ENCODE assay signal across 8 cellular contexts in the genomic region with DNA sequence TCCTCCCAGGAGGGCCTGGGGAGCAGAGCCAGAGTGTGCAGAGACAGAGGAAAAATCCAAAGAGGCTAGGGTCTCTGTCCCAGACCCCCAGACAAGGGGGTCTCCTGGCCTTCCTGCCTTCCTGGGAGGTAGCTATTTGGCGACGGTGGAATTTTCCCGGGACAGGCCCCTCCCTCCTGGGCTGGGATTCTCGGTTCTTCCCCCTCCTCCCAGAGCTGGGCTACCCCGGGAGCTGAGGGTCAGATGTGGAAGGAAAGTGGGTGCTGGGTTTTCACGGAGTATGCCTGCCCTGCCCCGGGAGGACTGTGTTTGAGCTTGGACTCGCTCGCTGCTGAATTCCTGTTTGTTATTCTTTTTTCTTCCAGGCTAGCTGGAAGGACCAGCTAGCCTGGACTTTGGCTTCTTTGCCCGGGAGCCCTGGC. TPM values are rescaled to one million over a fixed set of nuclear protein-coding genes. Genes with fewer than 3 reads are reported as not detected.
DNase-seq lines count a peak whose midpoint lies in the region; ATAC-seq, FAIRE-seq and TF ChIP-seq lines count a peak whose summit lies in the region.

No MANE protein-coding gene starts in this region.

- TF ChIP-seq CTCF in RWPE1 (conservative IDR thresholded peaks at IDR 0.05; ENCODE audit: low read depth) (no peak), endodermal cell (conservative IDR thresholded peaks at IDR 0.05) (no peak), mesothelial cell of epicardium (IDR thresholded peaks at IDR 0.05; ENCODE audit: unreplicated experiment) (no peak)

- POLR2A ChIA-PET in RWPE1 (lab: Yijun Ruan, JAX; ENCODE audit: low non-redundant PET), result interaction anchor here (0.6 kb wide), 1 partner anchor 138 kb away, joined by 3 read pairs; no protein-coding TSS in a partner anchor

- WGBS in endodermal cell (ENCODE audit: insufficient coverage in 1 of 2, insufficient read length in 1 of 2), 2 experiments, result 0 to 3% methylated on average over 3 to 9 of the region's 10 CpGs

- DNase-seq in Ammon's horn (ENCODE audit: low spot score) (peak; percentile 43), RWPE1 (ENCODE audit: low spot score) (peak; percentile 81), endodermal cell (peak; percentile 79), mesothelial cell of epicardium (ENCODE audit: low spot score in 2 of 2, unreplicated experiment in 2 of 2) (peak in 1 of 2 experiments; percentile 51), urothelium cell line (ENCODE audit: low spot score) (peak; percentile 73), SKM-1 treated with dmso at 0.1 percent for 144 hours (lab: John Stamatoyannopoulos, UW; ENCODE audit: unreplicated experiment) (no peak), ureter (ENCODE audit: low spot score) (no peak)

- no peaks in the 10 kb centered on the region for H3K27me3 ChIP-seq in endodermal cell (ENCODE audit: control insufficient read depth, insufficient read depth, low read length, poor library complexity, severe bottlenecking)

- no peak for FAIRE-seq in urothelium cell line (lab: Jason Lieb, UNC)

- no peaks in the 10 kb centered on the region for H3K36me3 ChIP-seq in endodermal cell (ENCODE audit: control insufficient read depth, insufficient read depth, low read length)

- H3K4me3 ChIP-seq in endodermal cell (ENCODE audit: low read length), result peak overlapping the region; percentile 95

- peaks cover 23% of the 10 kb centered on the region for H3K4me1 Mint-ChIP-seq in endodermal cell
- peaks cover 53% of the 10 kb centered on the region for H3K4me1 Mint-ChIP-seq in mesothelial cell of epicardium

- H3K27me3 Mint-ChIP-seq in endodermal cell (ENCODE audit: insufficient read depth) (no peaks in the 10 kb centered on the region), mesothelial cell of epicardium (ENCODE audit: low read depth) (no peaks in the 10 kb centered on the region)

- CTCF ChIA-PET in RWPE1 (lab: Yijun Ruan, JAX), result interaction anchor here (0.6 to 1.1 kb wide), 3 partner anchors 19 to 554 kb away, joined by 3 to 4 read pairs (median 3); no protein-coding TSS in a partner anchor

- H3K9me3 Mint-ChIP-seq in endodermal cell, result no peaks in the 10 kb centered on the region
- H3K9me3 Mint-ChIP-seq in mesothelial cell of epicardium, result no peaks in the 10 kb centered on the region

- peak; percentile 0 for ATAC-seq in GM21447 (IDR thresholded peaks at IDR 0.05; ENCODE audit: unreplicated experiment)

- H3K4me3 Mint-ChIP-seq in endodermal cell (peak overlapping the region; percentile 91), mesothelial cell of epicardium (peak overlapping the region; percentile 93)

- no peaks in the 10 kb centered on the region for H3K36me3 Mint-ChIP-seq in endodermal cell (ENCODE audit: low read depth)
- no peaks in the 10 kb centered on the region for H3K36me3 Mint-ChIP-seq in mesothelial cell of epicardium

- H3K4me1 ChIP-seq in endodermal cell (ENCODE audit: control insufficient read depth, insufficient read depth, low read length), result peaks cover 7% of the 10 kb centered on the region

- H3K27ac Mint-ChIP-seq in endodermal cell (peak overlapping the region; percentile 93), mesothelial cell of epicardium (peak overlapping the region; percentile 97)

- peak overlapping the region; percentile 88 for H3K27ac ChIP-seq in RWPE1
- peak overlapping the region; percentile 73 for H3K27ac ChIP-seq in endodermal cell (ENCODE audit: low read depth, low read length)

- H3K9me3 ChIP-seq in endodermal cell (ENCODE audit: control insufficient read depth, low read length), result no peaks in the 10 kb centered on the region

- H3K9ac ChIP-seq in endodermal cell (ENCODE audit: extremely low read depth, low read length, poor library complexity, severe bottlenecking), result peak overlapping the region; percentile 78

RNA-seq across cellular contexts. Expression of a gene that starts 0.8 kb away (rescaled TPM):
- 10 to 100 TPM; 55.7 to 69.3 TPM for total RNA-seq in endodermal cell
- polyA plus RNA-seq in endodermal cell (2013, experiment 1 of 2), result 68.6 TPM
- 68.8 TPM for polyA plus RNA-seq in endodermal cell (2013, experiment 2 of 2)
- total RNA-seq in mesothelial cell of epicardium, result 133 to 141 TPM (median 134 TPM) in 3 replicates
- total RNA-seq in ureter, result 45.8 TPM

RNA-seq across cellular contexts. Expression of a gene that starts 1.0 kb away (rescaled TPM):
- total RNA-seq in endodermal cell (not detected), mesothelial cell of epicardium (0.36 TPM in 1 of 3 replicates, not detected in the others), ureter (not detected)
- not detected for polyA plus RNA-seq in endodermal cell (2013, experiment 1 of 2)
- polyA plus RNA-seq in endodermal cell (2013, experiment 2 of 2), result not detected

RNA-seq across cellular contexts. Expression of a gene that starts 35.5 kb away (rescaled TPM):
- total RNA-seq in endodermal cell (10 to 100 TPM; 20.1 to 28.5 TPM), mesothelial cell of epicardium (23.4 to 24.9 TPM (median 23.7 TPM) in 3 replicates), ureter (38.2 TPM)
- 21.7 TPM for polyA plus RNA-seq in endodermal cell (2013, experiment 1 of 2)
- 16.9 TPM for polyA plus RNA-seq in endodermal cell (2013, experiment 2 of 2)

RNA-seq across cellular contexts. Expression of a gene that starts 47.5 kb away (rescaled TPM):
- total RNA-seq in endodermal cell (10 to 100 TPM; 18.4 to 30.3 TPM), mesothelial cell of epicardium (169 to 186 TPM (median 177 TPM) in 3 replicates), ureter (104 TPM)
- polyA plus RNA-seq in endodermal cell (2013, experiment 1 of 2), result 68.2 TPM
- polyA plus RNA-seq in endodermal cell (2013, experiment 2 of 2), result 52.4 TPM

Comparison
In these comparisons a context has a peak if more than half of its experiments do, and no peak if none do; other contexts are left out.
1. DNase-seq: peak in Ammon's horn (single experiment), RWPE1 (single experiment), endodermal cell (single experiment) and urothelium cell line (single experiment); none in SKM-1 treated with dmso at 0.1 percent for 144 hours (single experiment) and ureter (single experiment).